ENCODE assay signal across 14 cellular contexts in genomic region chr14:99420711-99421110, GRCh38. TPM values are rescaled to one million over a fixed set of nuclear protein-coding genes. Genes with fewer than 3 reads are reported as not detected.
A peak's percentile ranks its signal among the peaks of the same experiment; 100 is the strongest.
DNase-seq lines count a peak whose midpoint lies in the region; ATAC-seq and TF ChIP-seq lines count a peak whose summit lies in the region.
"Had no signal": no experiment of that assay in that cellular context is flagged by ENCODE, and none has a peak within 500 bp of the region (broad histone marks: within the 10 kb centered on the region; RNA-seq: fewer than 3 reads in every experiment).

No MANE protein-coding gene starts in this region.

- no peak for TF ChIP-seq CTCF in GM06990 (IDR thresholded peaks at IDR 0.05; ENCODE audit: insufficient read depth, low read length, poor library complexity, severe bottlenecking)

- peaks cover 3 to 15% (median 8%) of the 10 kb centered on the region in 4 donors for H3K4me1 Mint-ChIP-seq in CD4-positive, alpha-beta memory T cell
- peaks cover 21% of the 10 kb centered on the region for H3K4me1 Mint-ChIP-seq in central memory CD8-positive, alpha-beta T cell

- CTCF ChIA-PET in CD4-positive, alpha-beta memory T cell (lab: Charles Lee; ENCODE audit: partially characterized antibody): no interaction called here

- POLR2A ChIA-PET in CD4-positive, alpha-beta memory T cell (lab: Charles Lee; ENCODE audit: partially characterized antibody): no interaction called here

- no peak overlapping the region for H3K4me3 Mint-ChIP-seq in CD4-positive, alpha-beta memory T cell
- no peak overlapping the region for H3K4me3 Mint-ChIP-seq in central memory CD8-positive, alpha-beta T cell
- H3K4me3 Mint-ChIP-seq: B cell, nephron had no signal

- no peak for DNase-seq in CD4-positive, alpha-beta memory T cell
- DNase-seq in GM06990 (ENCODE audit: extremely low read depth, insufficient read length): peak; percentile 29
- DNase-seq in central memory CD8-positive, alpha-beta T cell (ENCODE audit: low spot score in 2 of 2): no peak
- DNase-seq in left colon: peak; percentile 71 to 73
- DNase-seq in foreskin melanocyte: no peak
- DNase-seq in NCI-H2227 treated with DMSO at 0.1 percent for 48 hours (lab: John Stamatoyannopoulos, UW): no peak
- DNase-seq: activated CD4-positive, CD25-positive, alpha-beta regulatory T cell treated with anti-CD3 and anti-CD28 coated beads, Interleukin-2, amount 50 U/mL, for 72 hours; stimulated activated CD4-positive, alpha-beta T cell treated with anti-CD3 and anti-CD28 coated beads, Interleukin-2, amount 100 ng/mL, for 24 hours had no signal

- no peaks in the 10 kb centered on the region for H3K36me3 ChIP-seq in CD4-positive, alpha-beta memory T cell (ENCODE audit: insufficient read depth, low read length)
- H3K36me3 ChIP-seq in GM06990 (ENCODE audit: control insufficient read depth, insufficient read depth, low read length): no peaks in the 10 kb centered on the region; the same call in none of the 2 replicates
- H3K36me3 ChIP-seq: right atrium auricular region, vagina had no signal

- no peak for ATAC-seq in central memory CD8-positive, alpha-beta T cell (replicated peaks; ENCODE audit: extremely low read depth, poor library complexity, severe bottlenecking)
- ATAC-seq in left colon (no peak), GM18858 (IDR thresholded peaks at IDR 0.05; ENCODE audit: unreplicated experiment) (no peak), GM21528 (IDR thresholded peaks at IDR 0.05; ENCODE audit: low FRiP score, unreplicated experiment) (no peak)

- intact Hi-C loops in CD4-positive, alpha-beta memory T cell (cut with micrococcal nuclease): no loop called here
- intact Hi-C loops in left colon (cut with DNase I, micrococcal nuclease): no loop called here

- no peaks in the 10 kb centered on the region for H3K9me3 Mint-ChIP-seq in CD4-positive, alpha-beta memory T cell
- H3K9me3 Mint-ChIP-seq in central memory CD8-positive, alpha-beta T cell: no peaks in the 10 kb centered on the region
- H3K9me3 Mint-ChIP-seq: nephron had no signal

- H3K27ac ChIP-seq in CD4-positive, alpha-beta memory T cell (ENCODE audit: low read depth, low read length): no peak overlapping the region
- H3K27ac ChIP-seq: right atrium auricular region, vagina had no signal

- H3K27me3 ChIP-seq in CD4-positive, alpha-beta memory T cell (ENCODE audit: insufficient read depth, low read length): no peaks in the 10 kb centered on the region
- H3K27me3 ChIP-seq in GM06990 (replicated peaks; ENCODE audit: control insufficient read depth, insufficient read depth, low read length): no peaks in the 10 kb centered on the region
- H3K27me3 ChIP-seq: right atrium auricular region, vagina had no signal

- H3K27me3 Mint-ChIP-seq in CD4-positive, alpha-beta memory T cell: no peaks in the 10 kb centered on the region
- no peaks in the 10 kb centered on the region for H3K27me3 Mint-ChIP-seq in central memory CD8-positive, alpha-beta T cell
- H3K27me3 Mint-ChIP-seq: B cell had no signal

- H3K36me3 Mint-ChIP-seq in CD4-positive, alpha-beta memory T cell: peaks cover 8 to 18% of the 10 kb centered on the region in 2 donors
- peaks cover 17% of the 10 kb centered on the region for H3K36me3 Mint-ChIP-seq in central memory CD8-positive, alpha-beta T cell (ENCODE audit: insufficient read depth)

- no peaks in the 10 kb centered on the region for H3K4me1 ChIP-seq in CD4-positive, alpha-beta memory T cell (ENCODE audit: insufficient read depth, low read length)

- no peaks in the 10 kb centered on the region for H3K9me3 ChIP-seq in CD4-positive, alpha-beta memory T cell (ENCODE audit: control insufficient read depth in 1 of 2, low read length in 2 of 2)
- H3K9me3 ChIP-seq: right atrium auricular region, vagina had no signal

- no peak overlapping the region for H3K4me3 ChIP-seq in CD4-positive, alpha-beta memory T cell (ENCODE audit: low read length in 2 of 2)
- no peak overlapping the region for H3K4me3 ChIP-seq in GM06990 (replicated peaks; ENCODE audit: low read depth, low read length)
- H3K4me3 ChIP-seq: right atrium auricular region, vagina had no signal

- H3K27ac Mint-ChIP-seq in CD4-positive, alpha-beta memory T cell: peak overlapping the region in 4 of 7 donors; percentile 60 to 72 (median 69)
- H3K27ac Mint-ChIP-seq in central memory CD8-positive, alpha-beta T cell (ENCODE audit: low read depth): peak overlapping the region; percentile 66
- H3K27ac Mint-ChIP-seq: B cell had no signal

RNA-seq across cellular contexts. Expression of gene SETD3, which starts 59.9 kb away (rescaled TPM):
- 10 to 100 TPM; 62.1 to 66.9 TPM for total RNA-seq in CD4-positive, alpha-beta memory T cell
- polyA plus RNA-seq in CD4-positive, alpha-beta memory T cell: 10 to 100 TPM; 37.4 to 49.4 TPM
- 10 to 100 TPM; 61.5 to 66.8 TPM for total RNA-seq in left colon

Comparison
In these comparisons a context has a peak if more than half of its experiments do, and no peak if none do; other contexts are left out.
1. DNase-seq: peak in GM06990 (single experiment) and left colon (2 of 2); none in CD4-positive, alpha-beta memory T cell (0 of 5), central memory CD8-positive, alpha-beta T cell (0 of 2), foreskin melanocyte (single experiment) and NCI-H2227 treated with DMSO at 0.1 percent for 48 hours (single experiment).